ENCODE assay signal across 13 cellular contexts in genomic region chr12:117360551-117361311, GRCh38. TPM values are rescaled to one million over a fixed set of nuclear protein-coding genes. Genes with fewer than 3 reads are reported as not detected.
DNase-seq lines count a peak whose midpoint lies in the region; ATAC-seq, FAIRE-seq and TF ChIP-seq lines count a peak whose summit lies in the region.
"Had no signal": no experiment of that assay in that cellular context is flagged by ENCODE, and none has a peak within 500 bp of the region (broad histone marks: within the 10 kb centered on the region; RNA-seq: fewer than 3 reads in every experiment).

No MANE protein-coding gene starts in this region.

- H4K20me1 ChIP-seq in HepG2 (ENCODE audit: insufficient read depth, low read length): no peaks in the 10 kb centered on the region

- TF ChIP-seq CTCF in HepG2 (CRISPR knock-in tag; IDR thresholded peaks at IDR 0.05) (no peak), right lobe of liver (IDR thresholded peaks at IDR 0.05) (no peak), epithelial cell of esophagus (IDR thresholded peaks at IDR 0.05; ENCODE audit: insufficient read depth, low read depth, low read length, missing control alignments) (no peak), mesothelial cell of epicardium (IDR thresholded peaks at IDR 0.05; ENCODE audit: unreplicated experiment) (no peak), Calu3 (IDR thresholded peaks at IDR 0.05; ENCODE audit: unreplicated experiment) (no peak)

- in situ Hi-C loops in HepG2 (cut with HindIII; ENCODE audit: extremely low pct_ligation_motif_present, low pct_unique_long_range_greater_than_20kb) (loop anchor here (5.0 to 10.0 kb wide), 2 partner anchors 314 to 477 kb away; no protein-coding TSS in a partner anchor), KBM-7 (cut with MboI; ENCODE audit: low pct_unique_long_range_greater_than_20kb, low sequenced_read_pairs) (loop anchor here (25.0 kb wide), 1 partner anchor 477 kb away; no protein-coding TSS in a partner anchor)

- no peak for FAIRE-seq in HepG2 (lab: Jason Lieb, UNC)

- TF ChIP-seq EP300 in HepG2 (IDR thresholded peaks at IDR 0.05; ENCODE audit: low read depth in 2 of 2, low read length in 2 of 2) (no peak), HepG2 (CRISPR knock-in tag; IDR thresholded peaks at IDR 0.05; ENCODE audit: borderline replicate concordance) (no peak)

- H3K9ac ChIP-seq in HepG2 (ENCODE audit: insufficient read depth, low read depth, low read length): no peak overlapping the region

- POLR2A ChIA-PET in HepG2 (lab: Yijun Ruan, JAX): no interaction called here

- H3K36me3 ChIP-seq in HepG2 (replicated peaks in 1 of 2; ENCODE audit: control insufficient read depth in 1 of 2, insufficient read depth in 2 of 2, low read length in 2 of 2) (no peaks in the 10 kb centered on the region), right lobe of liver (no peaks in the 10 kb centered on the region)

- H3K4me1 Mint-ChIP-seq in mesothelial cell of epicardium (no peaks in the 10 kb centered on the region), Calu3 (ENCODE audit: low read depth, unreplicated experiment) (no peaks in the 10 kb centered on the region)
- H3K4me1 Mint-ChIP-seq: T-cell had no signal

- no peak overlapping the region for H3K4me2 ChIP-seq in HepG2 (ENCODE audit: low read depth, low read length)

- ATAC-seq in HepG2 (no peak), right lobe of liver (no peak)
- ATAC-seq: T-cell had no signal

- BruUV-seq in HepG2 (replicated peaks; lab: Mats Ljungman, UMichigan): no TSS peak
- BruUV-seq in Calu3 (replicated peaks; lab: Mats Ljungman, UMichigan): no TSS peak

- CTCF ChIA-PET in HepG2 (lab: Yijun Ruan, JAX; ENCODE audit: low intra/inter-chr PET ratio, low total read pairs) (no interaction called here), Calu3 (lab: Charles Lee) (interaction anchor here (0.7 kb wide), 1 partner anchor 392 kb away, joined by 3 read pairs; no protein-coding TSS in a partner anchor)

- intact Hi-C loops in HepG2 (cut with micrococcal nuclease; ENCODE audit: unreplicated experiment): no loop called here
- intact Hi-C loops in right lobe of liver (cut with DNase I): loop anchor here in 1 of 2 donors (10.0 kb wide), 1 partner anchor 474 kb away; no protein-coding TSS in a partner anchor
- intact Hi-C loops in Calu3 (cut with micrococcal nuclease; ENCODE audit: unreplicated experiment): no loop called here

- no peaks in the 10 kb centered on the region for H3K79me2 ChIP-seq in HepG2 (ENCODE audit: insufficient read depth, low read length)

- 36% methylated on average over 29 of the region's 86 CpGs for WGBS in HepG2 (ENCODE audit: low lambda C conversion rate)
- WGBS in right lobe of liver (ENCODE audit: insufficient coverage, low coverage, low lambda C conversion rate, missing lambda C conversion rate): 3% methylated on average over 17 of the region's 86 CpGs

- H3K27me3 Mint-ChIP-seq in mesothelial cell of epicardium (ENCODE audit: low read depth) (peaks cover 97% of the 10 kb centered on the region), Calu3 (ENCODE audit: unreplicated experiment) (peaks cover 68% of the 10 kb centered on the region)

- H3K27me3 ChIP-seq in HepG2 (ENCODE audit: control insufficient read depth in 1 of 2, insufficient read depth in 2 of 2, low read length in 2 of 2): peaks cover 11 to 47% of the 10 kb centered on the region in 2 experiments; a peak in 4 of 5 replicates
- peaks cover 10 to 18% of the 10 kb centered on the region in 2 donors for H3K27me3 ChIP-seq in right lobe of liver

- H3K9me3 ChIP-seq in HepG2 (ENCODE audit: low read length): no peaks in the 10 kb centered on the region
- no peaks in the 10 kb centered on the region for H3K9me3 ChIP-seq in right lobe of liver

- no peak for TF ChIP-seq RAD21 in HepG2 (CRISPR knock-in tag; IDR thresholded peaks at IDR 0.05)

- H3K36me3 Mint-ChIP-seq in mesothelial cell of epicardium: no peaks in the 10 kb centered on the region
- H3K36me3 Mint-ChIP-seq in Calu3 (ENCODE audit: insufficient read depth, unreplicated experiment): no peaks in the 10 kb centered on the region
- H3K36me3 Mint-ChIP-seq: T-cell had no signal

- H3K4me3 ChIP-seq in HepG2 (replicated peaks in 1 of 3; ENCODE audit: insufficient read depth in 1 of 3, low read depth in 2 of 3, low read length in 3 of 3) (no peak overlapping the region), right lobe of liver (no peak overlapping the region), epithelial cell of esophagus (ENCODE audit: low read length) (peak overlapping the region; percentile 29)

- H3K27ac Mint-ChIP-seq in mesothelial cell of epicardium: no peak overlapping the region
- H3K27ac Mint-ChIP-seq in Calu3 (ENCODE audit: unreplicated experiment): no peak overlapping the region
- H3K27ac Mint-ChIP-seq: T-cell had no signal

- TF ChIP-seq POLR2A in HepG2 (IDR thresholded peaks at IDR 0.05; ENCODE audit: insufficient read depth in 1 of 2, low read depth in 2 of 2, low read length in 2 of 2): no peak
- no peak for TF ChIP-seq POLR2A in right lobe of liver (IDR thresholded peaks at IDR 0.05)

- no peaks in the 10 kb centered on the region for H3K9me3 Mint-ChIP-seq in mesothelial cell of epicardium
- H3K9me3 Mint-ChIP-seq in Calu3 (ENCODE audit: low read depth, unreplicated experiment): no peaks in the 10 kb centered on the region

- DNase-seq in HepG2 (ENCODE audit: low spot score) (no peak), right lobe of liver (no peak), epithelial cell of esophagus (ENCODE audit: low read depth) (no peak), mesothelial cell of epicardium (ENCODE audit: low spot score in 2 of 2, unreplicated experiment in 2 of 2) (no peak), KBM-7 (no peak), Calu3 (no peak), SIG-M5 treated with dmso at 0.1 percent for 504 hours (lab: John Stamatoyannopoulos, UW; ENCODE audit: unreplicated experiment) (no peak), NCI-H2081 treated with DMSO at 0.1 percent for 48 hours (lab: John Stamatoyannopoulos, UW) (no peak)
- DNase-seq: activated CD4-positive, alpha-beta T cell treated with anti-CD3 and anti-CD28 coated beads, Interleukin-2, amount 50 U/mL, for 4 hours; AML-193; cerebellar nuclear complex; T-cell had no signal

- H3K4me3 Mint-ChIP-seq in mesothelial cell of epicardium (peak overlapping the region; percentile 26), Calu3 (ENCODE audit: low read depth, unreplicated experiment) (no peak overlapping the region)
- H3K4me3 Mint-ChIP-seq: T-cell had no signal

- H3K4me1 ChIP-seq in HepG2 (ENCODE audit: insufficient read depth, low read length): no peaks in the 10 kb centered on the region
- H3K4me1 ChIP-seq in right lobe of liver: peaks cover 0 to 7% (median 0%) of the 10 kb centered on the region in 4 donors

- no peak overlapping the region for H2AFZ ChIP-seq in HepG2 (ENCODE audit: low read length)

- H3K27ac ChIP-seq in HepG2 (ENCODE audit: extremely low read length, insufficient read depth, low read length) (no peak overlapping the region), right lobe of liver (no peak overlapping the region)

TF ChIP-seq in HepG2, 621 proteins besides CTCF, POLR2A, EP300 and RAD21:
- no peak for TF ChIP-seq ZNF513 (CRISPR knock-in tag; conservative IDR thresholded peaks at IDR 0.05)
- TF ChIP-seq ZNF331 (CRISPR knock-in tag; IDR thresholded peaks at IDR 0.05): no peak
- TF ChIP-seq HNRNPK (IDR thresholded peaks at IDR 0.05; ENCODE audit: low read depth, low read length, poor library complexity, severe bottlenecking): peak; percentile 84
- TF ChIP-seq PTBP1 (IDR thresholded peaks at IDR 0.05; ENCODE audit: low read depth, low read length, poor library complexity, severe bottlenecking): no peak
- no peak for TF ChIP-seq NBN (conservative IDR thresholded peaks at IDR 0.05)
- TF ChIP-seq CAMTA2 (CRISPR knock-in tag; IDR thresholded peaks at IDR 0.05; ENCODE audit: borderline replicate concordance): no peak

RNA-seq across cellular contexts. Expression of gene NOS1, which starts 0.7 kb away (rescaled TPM):
- not detected in 2 replicates for total RNA-seq in HepG2 (2016; rRNA removed; fragmentation: Illumina TruSeq; extraction: Trizol)
- total RNA-seq in HepG2 (2016; cell fraction: cytosol; rRNA removed; fragmentation: Illumina TruSeq; extraction: Trizol; ENCODE audit: low read depth): not detected in 2 replicates
- not detected in 2 replicates for total RNA-seq in HepG2 (2016; cell fraction: insoluble cytoplasmic fraction; rRNA removed; fragmentation: Illumina TruSeq; extraction: Trizol)
- not detected in 2 replicates for total RNA-seq in HepG2 (2016; cell fraction: membrane; rRNA removed; fragmentation: Illumina TruSeq; extraction: Trizol)
- not detected in 2 replicates for total RNA-seq in HepG2 (2016; cell fraction: nucleus; rRNA removed; fragmentation: Illumina TruSeq; extraction: Trizol)
- not detected in 2 replicates for polyA plus RNA-seq in HepG2 (2011; rRNA removed)
- not detected in 2 replicates for polyA plus RNA-seq in HepG2 (2011; cell fraction: cytosol; rRNA removed)
- polyA plus RNA-seq in HepG2 (2011; cell fraction: nucleus; rRNA removed): not detected in 2 replicates
- polyA plus RNA-seq in HepG2 (2012): not detected in 2 replicates
- not detected in 2 replicates for polyA plus RNA-seq in HepG2 (2016; cell fraction: cytosol; fragmentation: Illumina TruSeq; extraction: Trizol; ENCODE audit: low read depth)
- not detected in 2 replicates for polyA plus RNA-seq in HepG2 (2016; cell fraction: insoluble cytoplasmic fraction; fragmentation: Illumina TruSeq; extraction: Trizol; ENCODE audit: low read depth)
- not detected in 2 replicates for polyA plus RNA-seq in HepG2 (2016; cell fraction: membrane; fragmentation: Illumina TruSeq; extraction: Trizol; ENCODE audit: low read depth)
- polyA plus RNA-seq in HepG2 (2016; cell fraction: nucleus; fragmentation: Illumina TruSeq; extraction: Trizol; ENCODE audit: insufficient read depth, low read depth): not detected in 2 replicates
- polyA minus RNA-seq in HepG2 (2011; rRNA and poly(A)+ RNA removed; ENCODE audit: low replicate concordance): not detected in 2 replicates
- not detected in 2 replicates for polyA minus RNA-seq in HepG2 (2011; cell fraction: cytosol; rRNA and poly(A)+ RNA removed)
- polyA minus RNA-seq in HepG2 (2011; cell fraction: nucleus; rRNA and poly(A)+ RNA removed): not detected in 2 replicates
- total RNA-seq in right lobe of liver: under 1 TPM; under 0.01 to 0.12 (median 0.05) TPM
- total RNA-seq in mesothelial cell of epicardium: 0.80 to 0.95 TPM (median 0.84 TPM) in 3 replicates
- total RNA-seq in Calu3 (2022): not detected in 2 replicates
- total RNA-seq: mononuclear cell had no signal
